Comparison of ENCODE assay signal across 15 cellular contexts in genomic region chr15:78272326-78272725, GRCh38. TPM values are rescaled to one million over a fixed set of nuclear protein-coding genes. Genes with fewer than 3 reads are reported as not detected.
DNase-seq lines count a peak whose midpoint lies in the region; ATAC-seq and TF ChIP-seq lines count a peak whose summit lies in the region.
"Had no signal": no experiment of that assay in that cellular context is flagged by ENCODE, and none has a peak within 500 bp of the region (broad histone marks: within the 10 kb centered on the region; RNA-seq: fewer than 3 reads in every experiment).

No MANE protein-coding gene starts in this region.

- H3K4me2 ChIP-seq in mesenchymal stem cell (ENCODE audit: low read length, poor library complexity, severe bottlenecking) = no peak overlapping the region

- no peak for TF ChIP-seq CTCF in A673 (conservative IDR thresholded peaks at IDR 0.05; ENCODE audit: low read depth, low read length)

- no peak for ATAC-seq in HG02885 (IDR thresholded peaks at IDR 0.05; ENCODE audit: poor library complexity, unreplicated experiment)
- ATAC-seq in right cardiac atrium = no peak
- ATAC-seq: CD8-positive, alpha-beta T cell had no signal

- H2BK5ac ChIP-seq in mesenchymal stem cell (ENCODE audit: low read depth, low read length, poor library complexity, severe bottlenecking) = no peak overlapping the region

- H4K8ac ChIP-seq in mesenchymal stem cell (ENCODE audit: low read length) = no peak overlapping the region

- H3K27me3 ChIP-seq in A673 (replicated peaks; ENCODE audit: insufficient read depth, low read depth, low read length, poor library complexity) (no peaks in the 10 kb centered on the region), H7 (ENCODE audit: control insufficient read depth, insufficient read depth, low read length) (no peaks in the 10 kb centered on the region), mesenchymal stem cell (ENCODE audit: control insufficient read depth in 1 of 2, insufficient read depth in 1 of 2, low read length in 2 of 2) (peaks cover 0 to 8% of the 10 kb centered on the region in 2 experiments), right cardiac atrium (ENCODE audit: control insufficient read depth, insufficient read depth) (no peaks in the 10 kb centered on the region)

- H3K4me1 ChIP-seq in A673 (ENCODE audit: insufficient read depth, low read length, poor library complexity, severe bottlenecking) = peaks cover 6% of the 10 kb centered on the region
- peaks cover 9% of the 10 kb centered on the region for H3K4me1 ChIP-seq in mesenchymal stem cell (ENCODE audit: control insufficient read depth, insufficient read depth, low read depth, low read length)
- no peaks in the 10 kb centered on the region for H3K4me1 ChIP-seq in right cardiac atrium (ENCODE audit: control insufficient read depth, insufficient read depth, low read length)

- H3K36me3 ChIP-seq in A673 (ENCODE audit: insufficient read depth, low read length, poor library complexity, severe bottlenecking) = no peaks in the 10 kb centered on the region
- no peaks in the 10 kb centered on the region for H3K36me3 ChIP-seq in H7 (replicated peaks; ENCODE audit: control insufficient read depth, insufficient read depth, low read length)
- H3K36me3 ChIP-seq in mesenchymal stem cell (ENCODE audit: control insufficient read depth in 1 of 2, insufficient read depth in 2 of 2, low read depth in 1 of 2, low read length in 2 of 2) = peaks cover 0 to 5% of the 10 kb centered on the region in 2 experiments

- WGBS in mesenchymal stem cell = 80% methylated on average over 2 of the region's 2 CpGs
- 66% methylated on average over 2 of the region's 2 CpGs for WGBS in right cardiac atrium

- POLR2A ChIA-PET in A673 (lab: Charles Lee; ENCODE audit: low non-redundant PET) = no interaction called here

- no peak overlapping the region for H2AFZ ChIP-seq in mesenchymal stem cell (ENCODE audit: low read depth, low read length)

- DNase-seq in A673 (ENCODE audit: low spot score) = peak; percentile 6
- peak; percentile 41 for DNase-seq in H7
- DNase-seq in SK-N-DZ (ENCODE audit: low spot score) = peak; percentile 15
- DNase-seq in mesenchymal stem cell = no peak
- DNase-seq in NCI-H345 treated with DMSO at 0.1 percent for 48 hours (lab: John Stamatoyannopoulos, UW; ENCODE audit: unreplicated experiment) = no peak
- DNase-seq in right cardiac atrium = no peak
- DNase-seq: Caco-2; CD8-positive, alpha-beta T cell; DND-41; GDM1; HCEC 1CT had no signal

- H3K4ac ChIP-seq in mesenchymal stem cell (ENCODE audit: low read depth in 1 of 2, low read length in 2 of 2) = no peak overlapping the region

- H3K9me3 ChIP-seq in A673 (ENCODE audit: low read depth, low read length, poor library complexity, severe bottlenecking) (no peaks in the 10 kb centered on the region), mesenchymal stem cell (ENCODE audit: control insufficient read depth, low read length) (no peaks in the 10 kb centered on the region), right cardiac atrium (ENCODE audit: control insufficient read depth, low read length) (no peaks in the 10 kb centered on the region)
- H3K9me3 ChIP-seq: Caco-2 had no signal

- no peak overlapping the region for H2BK12ac ChIP-seq in mesenchymal stem cell (ENCODE audit: low read length in 2 of 2)

- CTCF ChIA-PET in A673 (lab: Charles Lee) = interaction anchor here (0.5 kb wide), 1 partner anchor 123 kb away, joined by 3 read pairs; no protein-coding TSS in a partner anchor

- no TSS peak for BruUV-seq in A673 (replicated peaks; lab: Mats Ljungman, UMichigan)

- H3K23ac ChIP-seq in mesenchymal stem cell (ENCODE audit: low read length in 2 of 2) = no peak overlapping the region

- H2BK15ac ChIP-seq in mesenchymal stem cell (ENCODE audit: low read depth, poor library complexity, severe bottlenecking) = no peak overlapping the region

- no peaks in the 10 kb centered on the region for H3K79me1 ChIP-seq in mesenchymal stem cell (replicated peaks; ENCODE audit: low read length, poor library complexity, severe bottlenecking)

- intact Hi-C loops in A673 (cut with micrococcal nuclease; ENCODE audit: unreplicated experiment) (no loop called here), right cardiac atrium (cut with DNase I) (no loop called here)

- H3K9ac ChIP-seq in mesenchymal stem cell (ENCODE audit: low read length) = no peak overlapping the region

- no peak overlapping the region for H3K4me3 ChIP-seq in A673 (ENCODE audit: low read depth, low read length, poor library complexity, severe bottlenecking)
- no peak overlapping the region for H3K4me3 ChIP-seq in H7 (ENCODE audit: insufficient read depth, low read depth, low read length)
- no peak overlapping the region for H3K4me3 ChIP-seq in mesenchymal stem cell (ENCODE audit: insufficient read depth in 1 of 2, low read depth in 1 of 2, low read length in 2 of 2)
- no peak overlapping the region for H3K4me3 ChIP-seq in right cardiac atrium (ENCODE audit: low read length)

- no peak overlapping the region for H2BK120ac ChIP-seq in mesenchymal stem cell (ENCODE audit: low read depth, low read length)

- H3K14ac ChIP-seq in mesenchymal stem cell (ENCODE audit: low read length in 2 of 2) = no peak overlapping the region

- no peak overlapping the region for H4K91ac ChIP-seq in mesenchymal stem cell (ENCODE audit: low read length)

- no peak overlapping the region for H3K18ac ChIP-seq in mesenchymal stem cell (ENCODE audit: low read depth in 1 of 2, low read length in 2 of 2)

- no peak overlapping the region for H2AK5ac ChIP-seq in mesenchymal stem cell (ENCODE audit: low read length, severe bottlenecking)

- H3K27ac ChIP-seq in A673 (ENCODE audit: low read depth, low read length, poor library complexity, severe bottlenecking) = no peak overlapping the region
- H3K27ac ChIP-seq in mesenchymal stem cell (ENCODE audit: low read length, poor library complexity, severe bottlenecking) = peak overlapping the region; percentile 11
- H3K27ac ChIP-seq in right cardiac atrium (ENCODE audit: low read length) = no peak overlapping the region

RNA-seq across cellular contexts. Expression of gene DNAJA4, which starts 8.0 kb away (rescaled TPM):
- total RNA-seq in A673 (2021) (12.0 and 15.7 TPM in 2 replicates), right cardiac atrium (100 to 1,000 TPM in 3 of 4 donors, 10 to 100 TPM in 1; 74.7 to 170 (median 115) TPM)
- 0.03 and 0.11 TPM in 2 replicates for total RNA-seq in H7 (2014; rRNA removed; shearing (Covaris generic))
- polyA plus RNA-seq in SK-N-DZ (2014; cell fraction: cytosol; rRNA removed) = 0.09 and 0.29 TPM in 2 replicates
- polyA plus RNA-seq in SK-N-DZ (2014; cell fraction: nucleus; rRNA removed) = 0.52 and 1.0 TPM in 2 replicates
- polyA plus RNA-seq in mesenchymal stem cell (2013, experiment 1 of 2) = 0.12 TPM
- 0.05 TPM for polyA plus RNA-seq in mesenchymal stem cell (2013, experiment 2 of 2)
- polyA plus RNA-seq in right cardiac atrium = 97.5 TPM
- total RNA-seq: HT1080 had no signal

RNA-seq across cellular contexts. Expression of gene SKIC8, which starts 27.1 kb away (rescaled TPM):
- total RNA-seq in A673 (2021) (55.5 and 57.9 TPM in 2 replicates), right cardiac atrium (10 to 100 TPM; 26.8 to 37.1 (median 28.3) TPM)
- total RNA-seq in H7 (2014; rRNA removed; shearing (Covaris generic)) = 64.0 and 87.1 TPM in 2 replicates
- 110 and 148 TPM in 2 replicates for polyA plus RNA-seq in SK-N-DZ (2014; cell fraction: cytosol; rRNA removed)
- 102 and 133 TPM in 2 replicates for polyA plus RNA-seq in SK-N-DZ (2014; cell fraction: nucleus; rRNA removed)
- polyA plus RNA-seq in mesenchymal stem cell (2013, experiment 1 of 2) = 29.0 TPM
- polyA plus RNA-seq in mesenchymal stem cell (2013, experiment 2 of 2) = 29.2 TPM
- 34.7 TPM for polyA plus RNA-seq in right cardiac atrium

RNA-seq across cellular contexts. Expression of gene ACSBG1, which starts 38.0 kb away (rescaled TPM):
- total RNA-seq in A673 (2021) (0.35 and 0.45 TPM in 2 replicates), right cardiac atrium (under 1 TPM in 3 of 4 donors, not detected in 1; 0.35 to 0.51 (median 0.42) TPM)
- total RNA-seq in H7 (2014; rRNA removed; shearing (Covaris generic)) = 2.7 and 3.9 TPM in 2 replicates
- polyA plus RNA-seq in SK-N-DZ (2014; cell fraction: cytosol; rRNA removed) = 0.08 and 0.20 TPM in 2 replicates
- polyA plus RNA-seq in SK-N-DZ (2014; cell fraction: nucleus; rRNA removed) = 0.12 and 0.20 TPM in 2 replicates
- polyA plus RNA-seq in mesenchymal stem cell (2013, experiment 1 of 2) = 0.03 TPM
- polyA plus RNA-seq in mesenchymal stem cell (2013, experiment 2 of 2) = not detected
- 1.1 TPM for polyA plus RNA-seq in right cardiac atrium
- total RNA-seq: Caco-2 had no signal
- polyA plus RNA-seq: CD14-positive monocyte, IgD-negative memory B cell had no signal

Comparison
In these comparisons a context has a peak if more than half of its experiments do, and no peak if none do; other contexts are left out.
1. DNase-seq: peak in A673 (single experiment), H7 (single experiment) and SK-N-DZ (single experiment); none in mesenchymal stem cell (single experiment), NCI-H345 treated with DMSO at 0.1 percent for 48 hours (single experiment) and right cardiac atrium (0 of 3).
2. RNA of gene DNAJA4, which starts 8.0 kb away (total RNA-seq): 74.7 to 170 TPM in right cardiac atrium and 12.0 to 15.7 TPM in A673; 0.03 to 0.11 TPM in H7; every median in the first group is over 10 times any median in the second.